In the genomic region with DNA sequence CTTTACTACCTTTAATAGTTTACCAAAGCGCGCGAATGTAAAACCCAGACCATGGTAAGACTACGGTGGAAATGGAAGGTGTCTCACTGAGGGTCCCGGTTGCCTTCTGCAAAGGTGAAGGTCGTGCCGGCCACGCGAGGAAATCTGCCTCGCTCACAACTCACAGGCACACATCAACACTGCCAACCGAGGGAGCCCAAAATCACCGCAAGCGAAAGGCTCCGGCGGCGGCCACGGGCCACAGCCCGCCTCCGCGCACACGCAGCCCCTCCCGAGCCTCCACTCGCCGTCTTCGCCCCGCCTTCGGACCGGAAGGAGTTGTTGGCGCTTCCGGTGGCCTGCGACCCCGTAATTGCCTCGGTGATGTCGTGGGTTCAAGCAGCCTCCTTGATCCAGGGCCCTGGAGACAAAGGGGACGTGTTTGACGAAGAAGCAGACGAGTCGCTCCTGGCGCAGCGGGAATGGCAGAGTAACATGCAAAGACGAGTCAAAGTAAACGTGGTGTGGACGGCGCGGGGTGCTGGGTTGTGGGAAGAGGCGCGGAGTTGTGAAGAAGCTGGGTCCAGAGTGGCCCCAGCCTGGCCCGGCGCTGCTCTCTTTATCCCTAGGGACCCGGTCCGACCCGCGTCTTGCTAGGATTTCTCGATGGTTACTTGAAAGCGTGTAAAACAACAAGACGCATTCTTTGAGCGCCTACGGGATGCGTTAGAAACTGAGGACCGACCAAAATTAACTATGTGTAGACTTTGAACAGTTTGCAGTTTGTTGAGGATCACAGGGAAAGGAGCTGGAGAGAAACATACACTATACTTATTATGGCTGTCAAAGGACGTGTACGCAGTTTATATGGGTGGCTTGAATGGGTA, we compare ENCODE assay signal across 1 cellular context.
A peak's percentile ranks its signal among the peaks of the same experiment; 100 is the strongest.
TF ChIP-seq lines count a peak whose summit lies in the region.

A gene with protein sequence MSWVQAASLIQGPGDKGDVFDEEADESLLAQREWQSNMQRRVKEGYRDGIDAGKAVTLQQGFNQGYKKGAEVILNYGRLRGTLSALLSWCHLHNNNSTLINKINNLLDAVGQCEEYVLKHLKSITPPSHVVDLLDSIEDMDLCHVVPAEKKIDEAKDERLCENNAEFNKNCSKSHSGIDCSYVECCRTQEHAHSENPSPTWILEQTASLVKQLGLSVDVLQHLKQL (plus strand): TSS at position 349 of the 866 bp plus-strand sequence. CDS start 15 bp downstream, at position 364.

TF ChIP-seq in H1, 55 proteins besides CTCF, POLR2A, EP300 and RAD21:
- TF ChIP-seq, protein P1, sequence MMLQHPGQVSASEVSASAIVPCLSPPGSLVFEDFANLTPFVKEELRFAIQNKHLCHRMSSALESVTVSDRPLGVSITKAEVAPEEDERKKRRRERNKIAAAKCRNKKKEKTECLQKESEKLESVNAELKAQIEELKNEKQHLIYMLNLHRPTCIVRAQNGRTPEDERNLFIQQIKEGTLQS (IDR thresholded peaks at IDR 0.05; ENCODE audit: insufficient read depth, low read depth, low read length), result no peak
- peak; percentile 93 for TF ChIP-seq TAF1 (IDR thresholded peaks at IDR 0.05; ENCODE audit: low read depth, low read length)
- peak; percentile 14 for TF ChIP-seq NANOG (IDR thresholded peaks at IDR 0.05; ENCODE audit: insufficient read depth, low read depth, low read length, poor library complexity, severe bottlenecking)
- no peak for TF ChIP-seq TEAD4 (IDR thresholded peaks at IDR 0.05; ENCODE audit: low read depth, low read length)
- TF ChIP-seq SIRT6 (IDR thresholded peaks at IDR 0.05; ENCODE audit: low read length), result no peak
- peak; percentile 41; the same call in 1 of the 2 replicates for TF ChIP-seq KDM5A (IDR thresholded peaks at IDR 0.05; ENCODE audit: low read length)
- TF ChIP-seq ASH2L (IDR thresholded peaks at IDR 0.05; ENCODE audit: low read length), result peak; percentile 95
- peak; percentile 93 for TF ChIP-seq TAF7 (optimal IDR thresholded peaks at IDR 0.05; ENCODE audit: borderline replicate concordance, low read depth, low read length)
- peak; percentile 93; the same call in 1 of the 2 replicates for TF ChIP-seq RBBP5 (IDR thresholded peaks at IDR 0.05; ENCODE audit: borderline replicate concordance, low read depth, low read length)
- TF ChIP-seq SAP30 (IDR thresholded peaks at IDR 0.05; ENCODE audit: insufficient read depth, insufficient replicate concordance, low read length), result peak; percentile 70
- TF ChIP-seq GTF2F1 (IDR thresholded peaks at IDR 0.05; ENCODE audit: borderline replicate concordance, low read depth, low read length), result no peak; the same call in 1 of the 2 replicates
- no peak for TF ChIP-seq BRCA1 (IDR thresholded peaks at IDR 0.05; ENCODE audit: low read depth, low read length)
- TF ChIP-seq SP4 (IDR thresholded peaks at IDR 0.05; ENCODE audit: low read length), result peak; percentile 65; the same call in 1 of the 2 replicates
- peak; percentile 41; the same call in 1 of the 2 replicates for TF ChIP-seq EGR1 (IDR thresholded peaks at IDR 0.05; ENCODE audit: borderline replicate concordance, low read depth, low read length)
- no peak for TF ChIP-seq MAFK (IDR thresholded peaks at IDR 0.05; ENCODE audit: low read depth, low read length)
- no peak for TF ChIP-seq YY1 (IDR thresholded peaks at IDR 0.05; ENCODE audit: low read depth, low read length)
- TF ChIP-seq CREB1 (IDR thresholded peaks at IDR 0.05), result peak; percentile 72
- TF ChIP-seq HDAC2 (IDR thresholded peaks at IDR 0.05; ENCODE audit: borderline replicate concordance in 1 of 2, low read depth in 2 of 2, low read length in 2 of 2), result 0 out of 4 replicates have a peak, but pooled peaks of 1 of the 2 experiments have one; percentile 80
- TF ChIP-seq SRF (IDR thresholded peaks at IDR 0.05; ENCODE audit: low read depth, low read length), result no peak
- no peak for TF ChIP-seq SIX5 (IDR thresholded peaks at IDR 0.05; ENCODE audit: low read depth, low read length)
- TF ChIP-seq TBP (IDR thresholded peaks at IDR 0.05; ENCODE audit: low read depth, low read length), result peak; percentile 82
- peak; percentile 95 for TF ChIP-seq PHF8 (conservative IDR thresholded peaks at IDR 0.05; ENCODE audit: low read depth, low read length)
- TF ChIP-seq GABPA (IDR thresholded peaks at IDR 0.05; ENCODE audit: borderline replicate concordance, insufficient read depth, low read length), result peak; percentile 92
- no peak for TF ChIP-seq CEBPB (IDR thresholded peaks at IDR 0.05; ENCODE audit: low read depth, low read length)
- peak; percentile 89 for TF ChIP-seq KDM4A (IDR thresholded peaks at IDR 0.05; ENCODE audit: low read depth, low read length, severe bottlenecking)
- TF ChIP-seq HDAC6 (IDR thresholded peaks at IDR 0.05; ENCODE audit: low read depth, low read length), result no peak
- no peak for TF ChIP-seq BCL11A (IDR thresholded peaks at IDR 0.05; ENCODE audit: low read depth in 2 of 2, low read length in 2 of 2)
- TF ChIP-seq, protein P2, sequence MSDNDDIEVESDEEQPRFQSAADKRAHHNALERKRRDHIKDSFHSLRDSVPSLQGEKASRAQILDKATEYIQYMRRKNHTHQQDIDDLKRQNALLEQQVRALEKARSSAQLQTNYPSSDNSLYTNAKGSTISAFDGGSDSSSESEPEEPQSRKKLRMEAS (IDR thresholded peaks at IDR 0.05), result 0 out of 2 replicates have a peak, but pooled peaks have one; percentile 13
- TF ChIP-seq, protein P3, sequence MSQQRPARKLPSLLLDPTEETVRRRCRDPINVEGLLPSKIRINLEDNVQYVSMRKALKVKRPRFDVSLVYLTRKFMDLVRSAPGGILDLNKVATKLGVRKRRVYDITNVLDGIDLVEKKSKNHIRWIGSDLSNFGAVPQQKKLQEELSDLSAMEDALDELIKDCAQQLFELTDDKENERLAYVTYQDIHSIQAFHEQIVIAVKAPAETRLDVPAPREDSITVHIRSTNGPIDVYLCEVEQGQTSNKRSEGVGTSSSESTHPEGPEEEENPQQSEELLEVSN (IDR thresholded peaks at IDR 0.05), result peak; percentile 24
- no peak for TF ChIP-seq NRF1 (IDR thresholded peaks at IDR 0.05; ENCODE audit: low read depth, low read length)
- no peak for TF ChIP-seq RXRA (IDR thresholded peaks at IDR 0.05; ENCODE audit: insufficient read depth, low read depth, low read length)
- no peak for TF ChIP-seq RFX5 (IDR thresholded peaks at IDR 0.05; ENCODE audit: borderline replicate concordance, low read depth, low read length)
- TF ChIP-seq SIN3A (conservative IDR thresholded peaks at IDR 0.05 in 1 of 2, IDR thresholded peaks at IDR 0.05 in 1 of 2; ENCODE audit: low read depth in 1 of 2, low read length in 2 of 2), result peak; percentile 29 to 71; a peak in 1 of 4 replicates
- peak; percentile 31; the same call in 1 of the 2 replicates for TF ChIP-seq BACH1 (IDR thresholded peaks at IDR 0.05; ENCODE audit: low read length)
- no peak for TF ChIP-seq CBX8 (IDR thresholded peaks at IDR 0.05; ENCODE audit: borderline replicate concordance, low read depth, low read length)
- TF ChIP-seq KDM1A (IDR thresholded peaks at IDR 0.05; ENCODE audit: borderline replicate concordance, low read length), result no peak
- TF ChIP-seq POLR2AphosphoS5 (IDR thresholded peaks at IDR 0.05; ENCODE audit: low read depth, low read length), result peak; percentile 98
- TF ChIP-seq, protein P4, sequence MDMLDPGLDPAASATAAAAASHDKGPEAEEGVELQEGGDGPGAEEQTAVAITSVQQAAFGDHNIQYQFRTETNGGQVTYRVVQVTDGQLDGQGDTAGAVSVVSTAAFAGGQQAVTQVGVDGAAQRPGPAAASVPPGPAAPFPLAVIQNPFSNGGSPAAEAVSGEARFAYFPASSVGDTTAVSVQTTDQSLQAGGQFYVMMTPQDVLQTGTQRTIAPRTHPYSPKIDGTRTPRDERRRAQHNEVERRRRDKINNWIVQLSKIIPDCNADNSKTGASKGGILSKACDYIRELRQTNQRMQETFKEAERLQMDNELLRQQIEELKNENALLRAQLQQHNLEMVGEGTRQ (IDR thresholded peaks at IDR 0.05; ENCODE audit: low read length), result no peak
